16 cellular contexts compared by ENCODE assay signal in genomic region chr11:94184362-94184761, GRCh38. TPM values are rescaled to one million over a fixed set of nuclear protein-coding genes. Genes with fewer than 3 reads are reported as not detected.
DNase-seq lines count a peak whose midpoint lies in the region; ATAC-seq and TF ChIP-seq lines count a peak whose summit lies in the region.
"Had no signal": no experiment of that assay in that cellular context is flagged by ENCODE, and none has a peak within 500 bp of the region (broad histone marks: within the 10 kb centered on the region; RNA-seq: fewer than 3 reads in every experiment).

No MANE protein-coding gene starts in this region.

- peak overlapping the region; percentile 60; the same call in 1 of the 2 replicates for H3K27ac Mint-ChIP-seq in WTC11
- H3K27ac Mint-ChIP-seq: CD4-positive, CD25-positive, alpha-beta regulatory T cell; stimulated activated naive CD8-positive, alpha-beta T cell treated with anti-CD3 and anti-CD28 coated beads, Interleukin-15, Interleukin-2, amounts not matched to agents 100 ng/mL and 50 ng/mL, for 24 hours had no signal

- no peaks in the 10 kb centered on the region for H3K9me3 ChIP-seq in lung (ENCODE audit: control insufficient read depth in 2 of 2, insufficient read depth in 1 of 2, low read length in 1 of 2)
- H3K9me3 ChIP-seq in thoracic aorta = no peaks in the 10 kb centered on the region
- no peaks in the 10 kb centered on the region for H3K9me3 ChIP-seq in MG63
- H3K9me3 ChIP-seq: transverse colon had no signal

- CTCF ChIA-PET in WTC11 (lab: Charles Lee) = interaction anchor here (0.6 to 3.8 kb wide), 15 partner anchors 12 to 321 kb away, joined by 3 to 31 read pairs (median 6); no protein-coding TSS in a partner anchor

- H3K27ac ChIP-seq in lung (ENCODE audit: low read depth in 1 of 2, low read length in 1 of 2) = no peak overlapping the region
- peak overlapping the region in 1 of 2 donors; percentile 29 for H3K27ac ChIP-seq in thoracic aorta

- 63 to 83% methylated on average over 1 of the region's 1 CpG for WGBS in lung, 2 donors

- no peak for ATAC-seq in WTC11
- peak; percentile 24 for ATAC-seq in lung (ENCODE audit: insufficient read depth, low FRiP score)
- no peak for ATAC-seq in thoracic aorta (ENCODE audit: insufficient number of reproducible peaks, low FRiP score, low read depth)
- ATAC-seq in GM21717 (IDR thresholded peaks at IDR 0.05; ENCODE audit: unreplicated experiment) = no peak
- ATAC-seq: activated CD4-positive, CD25-positive, alpha-beta regulatory T cell treated with anti-CD3 and anti-CD28 coated beads, Interleukin-2, amount 50 U/mL, for 24 hours had no signal

- H3K4me3 ChIP-seq in lung (no peak overlapping the region), thoracic aorta (peak overlapping the region; percentile 54), MG63 (no peak overlapping the region)
- H3K4me3 ChIP-seq: transverse colon had no signal

- no peak for TF ChIP-seq CTCF in WTC11 (IDR thresholded peaks at IDR 0.05)
- no peak for TF ChIP-seq CTCF in lung (IDR thresholded peaks at IDR 0.05; ENCODE audit: control extremely low read depth, extremely low read depth)
- no peak for TF ChIP-seq CTCF in thoracic aorta (IDR thresholded peaks at IDR 0.05)

- H3K4me1 Mint-ChIP-seq in WTC11 = peaks cover 19% of the 10 kb centered on the region

- H3K36me3 ChIP-seq in lung (ENCODE audit: control insufficient read depth in 2 of 2, insufficient read depth in 2 of 2, low read length in 2 of 2) (peaks cover 10 to 19% of the 10 kb centered on the region in 2 donors), thoracic aorta (peaks cover 14% of the 10 kb centered on the region), MG63 (peaks cover 11% of the 10 kb centered on the region; the same call in 1 of the 2 replicates)

- peak; percentile 34 for DNase-seq in DMS79 (lab: John Stamatoyannopoulos, UW)
- DNase-seq in WTC11 (ENCODE audit: low spot score) = no peak
- no peak for DNase-seq in lung (ENCODE audit: low spot score)
- no peak for DNase-seq in thoracic aorta (ENCODE audit: low spot score)
- no peak for DNase-seq in MG63
- DNase-seq in cerebellar cortex (ENCODE audit: low spot score) = no peak
- DNase-seq in NCI-H2081 (lab: John Stamatoyannopoulos, UW) = no peak
- DNase-seq: KG1, NCI-H1694, NCI-H774 had no signal

- H3K4me3 Mint-ChIP-seq in WTC11 = no peak overlapping the region
- H3K4me3 Mint-ChIP-seq: CD4-positive, CD25-positive, alpha-beta regulatory T cell; H9; stimulated activated naive CD8-positive, alpha-beta T cell treated with anti-CD3 and anti-CD28 coated beads, Interleukin-15, Interleukin-2, amounts not matched to agents 100 ng/mL and 50 ng/mL, for 24 hours had no signal

- no peaks in the 10 kb centered on the region for H3K27me3 ChIP-seq in lung (ENCODE audit: control insufficient read depth, insufficient read depth)
- no peaks in the 10 kb centered on the region for H3K27me3 ChIP-seq in thoracic aorta (replicated peaks; ENCODE audit: insufficient read depth)
- H3K27me3 ChIP-seq in MG63 = no peaks in the 10 kb centered on the region
- H3K27me3 ChIP-seq: transverse colon had no signal

- peaks cover 30% of the 10 kb centered on the region for H3K36me3 Mint-ChIP-seq in WTC11

- no peaks in the 10 kb centered on the region; the same call in 1 of the 2 replicates for H3K9me3 Mint-ChIP-seq in WTC11
- H3K9me3 Mint-ChIP-seq: H9 had no signal

- H3K4me1 ChIP-seq in lung (ENCODE audit: control insufficient read depth in 2 of 2, insufficient read depth in 2 of 2, low read length in 2 of 2) (no peaks in the 10 kb centered on the region), thoracic aorta (ENCODE audit: control insufficient read depth in 1 of 2, low read depth in 2 of 2) (peaks cover 7 to 25% of the 10 kb centered on the region in 2 donors)

- POLR2A ChIA-PET in WTC11 (lab: Charles Lee) = no interaction called here

- H3K27me3 Mint-ChIP-seq in WTC11 (ENCODE audit: low read depth) = no peaks in the 10 kb centered on the region
- H3K27me3 Mint-ChIP-seq: CD4-positive, CD25-positive, alpha-beta regulatory T cell; stimulated activated naive CD8-positive, alpha-beta T cell treated with anti-CD3 and anti-CD28 coated beads, Interleukin-15, Interleukin-2, amounts not matched to agents 100 ng/mL and 50 ng/mL, for 24 hours had no signal

TF ChIP-seq in WTC11, 78 proteins besides CTCF, POLR2A, EP300 and RAD21 (continues in another document):
- TF ChIP-seq ERG (CRISPR knock-in tag; IDR thresholded peaks at IDR 0.05) (no peak), GRHL2 (CRISPR knock-in tag; IDR thresholded peaks at IDR 0.05; ENCODE audit: insufficient replicate concordance, severe bottlenecking) (no peak), ZNF396 (CRISPR knock-in tag; IDR thresholded peaks at IDR 0.05; ENCODE audit: borderline replicate concordance) (no peak), ATF6 (CRISPR knock-in tag; IDR thresholded peaks at IDR 0.05) (no peak), USF2 (CRISPR knock-in tag; IDR thresholded peaks at IDR 0.05) (no peak), ZNF219 (CRISPR knock-in tag; IDR thresholded peaks at IDR 0.05; ENCODE audit: borderline replicate concordance) (no peak), TEAD1 (CRISPR knock-in tag; IDR thresholded peaks at IDR 0.05) (no peak), JUN (CRISPR knock-in tag; IDR thresholded peaks at IDR 0.05) (no peak), MAX (CRISPR knock-in tag; IDR thresholded peaks at IDR 0.05) (no peak), SP1 (CRISPR knock-in tag; conservative IDR thresholded peaks at IDR 0.05) (no peak), ZNF232 (CRISPR knock-in tag; IDR thresholded peaks at IDR 0.05) (no peak), ELF4 (CRISPR knock-in tag; IDR thresholded peaks at IDR 0.05; ENCODE audit: low read depth) (no peak), NFYB (CRISPR knock-in tag; conservative IDR thresholded peaks at IDR 0.05; ENCODE audit: low read depth) (no peak), ZNF317 (CRISPR knock-in tag; IDR thresholded peaks at IDR 0.05; ENCODE audit: borderline replicate concordance, low read depth) (no peak), FOXK1 (CRISPR knock-in tag; IDR thresholded peaks at IDR 0.05) (no peak)
- TF ChIP-seq, protein P1, sequence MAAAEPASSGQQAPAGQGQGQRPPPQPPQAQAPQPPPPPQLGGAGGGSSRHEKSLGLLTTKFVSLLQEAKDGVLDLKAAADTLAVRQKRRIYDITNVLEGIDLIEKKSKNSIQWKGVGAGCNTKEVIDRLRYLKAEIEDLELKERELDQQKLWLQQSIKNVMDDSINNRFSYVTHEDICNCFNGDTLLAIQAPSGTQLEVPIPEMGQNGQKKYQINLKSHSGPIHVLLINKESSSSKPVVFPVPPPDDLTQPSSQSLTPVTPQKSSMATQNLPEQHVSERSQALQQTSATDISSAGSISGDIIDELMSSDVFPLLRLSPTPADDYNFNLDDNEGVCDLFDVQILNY (CRISPR knock-in tag; IDR thresholded peaks at IDR 0.05) = no peak
- TF ChIP-seq, protein P2, sequence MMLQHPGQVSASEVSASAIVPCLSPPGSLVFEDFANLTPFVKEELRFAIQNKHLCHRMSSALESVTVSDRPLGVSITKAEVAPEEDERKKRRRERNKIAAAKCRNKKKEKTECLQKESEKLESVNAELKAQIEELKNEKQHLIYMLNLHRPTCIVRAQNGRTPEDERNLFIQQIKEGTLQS (CRISPR knock-in tag; conservative IDR thresholded peaks at IDR 0.05) = no peak

RNA-seq across cellular contexts. Expression of gene PANX1, which starts 55.7 kb away (rescaled TPM):
- 21.9 to 22.9 TPM (median 22.2 TPM) in 3 replicates for total RNA-seq in WTC11 (2021)
- 10 to 100 TPM; 18.6 to 25.7 TPM for total RNA-seq in lung
- 10 to 100 TPM in 1 of 2 donors, 1 to 10 TPM in 1; 5.9 to 19.4 TPM for polyA plus RNA-seq in lung
- 10 to 100 TPM; 29.6 to 49.2 TPM for total RNA-seq in thoracic aorta
- 16.8 and 19.4 TPM in 2 replicates for total RNA-seq in MG63 (2014; rRNA removed; shearing (Covaris generic); ENCODE audit: low replicate concordance)
